ENCODE assay signal across 8 cellular contexts in genomic region chr21:25638634-25639166, GRCh38. TPM values are rescaled to one million over a fixed set of nuclear protein-coding genes. Genes with fewer than 3 reads are reported as not detected.
DNase-seq lines count a peak whose midpoint lies in the region; ATAC-seq, FAIRE-seq and TF ChIP-seq lines count a peak whose summit lies in the region.

No MANE protein-coding gene starts in this region.

- H3K36me3 ChIP-seq in NT2/D1 (ENCODE audit: insufficient read depth, insufficient read length, low read length) (no peaks in the 10 kb centered on the region), neural cell (ENCODE audit: insufficient read depth, low read length) (no peaks in the 10 kb centered on the region)

- H3K27me3 ChIP-seq in AG04450 (ENCODE audit: control insufficient read depth, insufficient read depth, low read length) = no peaks in the 10 kb centered on the region
- H3K27me3 ChIP-seq in NT2/D1 (ENCODE audit: insufficient read depth, insufficient read length) = peaks cover 38% of the 10 kb centered on the region
- H3K27me3 ChIP-seq in neural cell (ENCODE audit: insufficient read depth, low read depth, low read length) = no peaks in the 10 kb centered on the region

- peak overlapping the region; percentile 74 for H3K4me2 ChIP-seq in neural cell (ENCODE audit: low read length)

- no peaks in the 10 kb centered on the region for H3K9me3 ChIP-seq in AG04450 (ENCODE audit: control insufficient read depth, insufficient read depth, low read length)
- H3K9me3 ChIP-seq in NT2/D1 (ENCODE audit: insufficient read depth, low read length) = no peaks in the 10 kb centered on the region
- no peaks in the 10 kb centered on the region for H3K9me3 ChIP-seq in neural cell (ENCODE audit: low read length)

- peak; percentile 36 for ATAC-seq in GM19395 (IDR thresholded peaks at IDR 0.05; ENCODE audit: unreplicated experiment)
- ATAC-seq in HG03095 (IDR thresholded peaks at IDR 0.05; ENCODE audit: unreplicated experiment) = no peak

- H2AFZ ChIP-seq in neural cell (ENCODE audit: low read depth, low read length) = peak overlapping the region; percentile 67

- no peaks in the 10 kb centered on the region for H3K4me1 ChIP-seq in NT2/D1 (ENCODE audit: insufficient read depth, insufficient read length)

- no peaks in the 10 kb centered on the region for H3K79me2 ChIP-seq in neural cell (replicated peaks; ENCODE audit: insufficient read depth, low read length)

- peak; percentile 48 for FAIRE-seq in endometrium (lab: Jason Lieb, UNC)

- H3K4me3 ChIP-seq in AG04450 (ENCODE audit: low read depth, low read length) (peak overlapping the region; percentile 76), NT2/D1 (ENCODE audit: insufficient read length, low read depth) (peak overlapping the region; percentile 37), neural cell (ENCODE audit: low read length) (peak overlapping the region; percentile 89)

- no peaks in the 10 kb centered on the region for H4K20me1 ChIP-seq in neural cell (ENCODE audit: insufficient read depth)

- H3K27ac ChIP-seq in AG04450 (ENCODE audit: low read depth, low read length) (no peak overlapping the region), neural cell (ENCODE audit: low read length) (no peak overlapping the region)

- POLR2A ChIA-PET in AG04450 (lab: Yijun Ruan, JAX) = interaction anchor here (0.5 kb wide), 1 partner anchor 17 kb away, joined by 8 read pairs; no protein-coding TSS in a partner anchor

- no peak for TF ChIP-seq RAD21 in neural cell (conservative IDR thresholded peaks at IDR 0.05)

- CTCF ChIA-PET in AG04450 (lab: Charles Lee) = interaction anchor here (1.2 to 2.7 kb wide), 4 partner anchors 12 to 30 kb away, joined by 3 to 16 read pairs (median 4); no protein-coding TSS in a partner anchor

- no peak for TF ChIP-seq EP300 in neural cell (conservative IDR thresholded peaks at IDR 0.05; ENCODE audit: poor library complexity, severe bottlenecking)

- no peaks in the 10 kb centered on the region for H3K9me2 ChIP-seq in neural cell (ENCODE audit: insufficient read depth, low read length)

- peak overlapping the region; percentile 72 for H3K9ac ChIP-seq in NT2/D1 (ENCODE audit: insufficient read length, low read depth)
- H3K9ac ChIP-seq in neural cell (ENCODE audit: low read length) = peak overlapping the region; percentile 78

- DNase-seq in AG04450 (ENCODE audit: low read depth, low spot score) (no peak), NT2/D1 (ENCODE audit: low read depth, low spot score) (no peak), Ammon's horn (ENCODE audit: low spot score) (no peak), HuH-7.5 (ENCODE audit: low spot score) (no peak)

- peaks cover 3% of the 10 kb centered on the region for H3F3A ChIP-seq in neural cell (ENCODE audit: insufficient read depth, low read length, poor library complexity, severe bottlenecking)

- TF ChIP-seq CTCF in AG04450 (IDR thresholded peaks at IDR 0.05; ENCODE audit: low read depth, low read length) (no peak), neural cell (IDR thresholded peaks at IDR 0.05; ENCODE audit: poor library complexity, severe bottlenecking) (no peak)

TF ChIP-seq in neural cell, 6 proteins besides CTCF, POLR2A, EP300 and RAD21:
- no peak for TF ChIP-seq EZH2 (IDR thresholded peaks at IDR 0.05; ENCODE audit: borderline replicate concordance, insufficient read depth, low read length, poor library complexity, severe bottlenecking)
- no peak for TF ChIP-seq MXI1 (conservative IDR thresholded peaks at IDR 0.05; ENCODE audit: poor library complexity, severe bottlenecking)
- TF ChIP-seq POLR2AphosphoS5 (IDR thresholded peaks at IDR 0.05) = no peak
- TF ChIP-seq SMC3 (conservative IDR thresholded peaks at IDR 0.05; ENCODE audit: poor library complexity) = no peak
- no peak for TF ChIP-seq TAF1 (IDR thresholded peaks at IDR 0.05; ENCODE audit: low read depth)

RNA-seq across cellular contexts. Expression of gene JAM2, which starts 0.4 kb away (rescaled TPM):
- polyA plus RNA-seq in AG04450 (2011; rRNA removed) (5.7 and 7.2 TPM in 2 replicates), neural cell (1.1 and 2.0 TPM in 2 replicates)
- 2.1 and 3.6 TPM in 2 replicates for polyA minus RNA-seq in AG04450 (2011; rRNA and poly(A)+ RNA removed)
- polyA minus RNA-seq in neural cell = 2.4 and 3.2 TPM in 2 replicates

RNA-seq across cellular contexts. Expression of gene MRPL39, which starts 31.4 kb away (rescaled TPM):
- 22.8 and 37.0 TPM in 2 replicates for polyA plus RNA-seq in AG04450 (2011; rRNA removed)
- 8.8 and 15.0 TPM in 2 replicates for polyA minus RNA-seq in AG04450 (2011; rRNA and poly(A)+ RNA removed)
- polyA plus RNA-seq in neural cell = 28.5 and 43.2 TPM in 2 replicates
- polyA minus RNA-seq in neural cell = 41.4 and 45.8 TPM in 2 replicates

Comparison
In these comparisons a context has a peak if more than half of its experiments do, and no peak if none do; other contexts are left out.
1. H3K4me3 ChIP-seq: peak in every context shown above with its lines; median percentile 89 in neural cell; 76 in AG04450; 37 in NT2/D1.